Comparison of ENCODE assay signal across 1 cellular context in genomic region chr10:74919671-74920070, GRCh38.
TF ChIP-seq lines count a peak whose summit lies in the region.

No MANE protein-coding gene starts in this region.

TF ChIP-seq in GM12878, 131 proteins besides CTCF, POLR2A, EP300 and RAD21 (continued from another document):
- TF ChIP-seq ZBTB4 (CRISPR knock-in tag; IDR thresholded peaks at IDR 0.05) = no peak
- no peak for TF ChIP-seq ZNF274 (IDR thresholded peaks at IDR 0.05; ENCODE audit: insufficient read depth, insufficient read length)
- TF ChIP-seq TARDBP (IDR thresholded peaks at IDR 0.05; ENCODE audit: borderline replicate concordance) = no peak
- TF ChIP-seq TAF1 (IDR thresholded peaks at IDR 0.05; ENCODE audit: borderline replicate concordance, low read depth, low read length) = no peak
- no peak for TF ChIP-seq BHLHE40 (IDR thresholded peaks at IDR 0.05; ENCODE audit: borderline replicate concordance in 1 of 2, low read depth in 2 of 2, low read length in 1 of 2)
